Comparison of ENCODE assay signal across 7 cellular contexts in genomic region chr1:149284773-149285172, GRCh38.
DNase-seq lines count a peak whose midpoint lies in the region; ATAC-seq and TF ChIP-seq lines count a peak whose summit lies in the region.
"Not testable (repeated sequence)": the region's sequence is repeated elsewhere in the genome, so short reads cannot be mapped to it uniquely, and the experiment has no call there.

No MANE protein-coding gene starts in this region.

- not testable (repeated sequence) for H3F3A ChIP-seq in GM23338 (replicated peaks; ENCODE audit: low read depth)

- H4K20me1 ChIP-seq in GM23338 (replicated peaks; ENCODE audit: insufficient read depth): not testable (repeated sequence)

- peak; percentile 34 for ATAC-seq in GM23338
- peak; percentile 4 for ATAC-seq in T-helper 17 cell
- ATAC-seq in gastroesophageal sphincter: peak; percentile 37
- ATAC-seq in left cardiac atrium: peak; percentile 49 to 55
- ATAC-seq in left lung: peak; percentile 43
- peak; percentile 32 for ATAC-seq in mucosa of descending colon
- ATAC-seq in stimulated activated memory B cell treated with anti-CD40 and anti-IgM and Interleukin-4, amounts not matched to agents 10 μg/mL and 1 μg/mL and 100 μg/mL, for 72 hours: peak; percentile 18

- intact Hi-C loops in left cardiac atrium (cut with DNase I); left lung (cut with DNase I); mucosa of descending colon (cut with DNase I, micrococcal nuclease): not testable (repeated sequence)

- H3K36me3 ChIP-seq in GM23338 (ENCODE audit: insufficient read depth); gastroesophageal sphincter; left lung; mucosa of descending colon (ENCODE audit: low read depth): not testable (repeated sequence)

- TF ChIP-seq EP300 in gastroesophageal sphincter (IDR thresholded peaks at IDR 0.05): not testable (repeated sequence)

- not testable (repeated sequence) for H3K27ac ChIP-seq in GM23338 (ENCODE audit: low read depth); gastroesophageal sphincter; left lung

- H3K36me3 Mint-ChIP-seq in GM23338 (ENCODE audit: low read depth); T-helper 17 cell (ENCODE audit: low read depth); stimulated activated memory B cell treated with anti-CD40 and anti-IgM and Interleukin-4, amounts not matched to agents 10 μg/mL and 1 μg/mL and 100 μg/mL, for 72 hours: not testable (repeated sequence)

- not testable (repeated sequence) for H3K27ac Mint-ChIP-seq in GM23338; T-helper 17 cell; stimulated activated memory B cell treated with anti-CD40 and anti-IgM and Interleukin-4, amounts not matched to agents 10 μg/mL and 1 μg/mL and 100 μg/mL, for 72 hours

- H3K4me2 ChIP-seq in GM23338: not testable (repeated sequence)

- H3K9me2 ChIP-seq in GM23338 (ENCODE audit: insufficient read depth): not testable (repeated sequence)

- H3K27me3 ChIP-seq in GM23338 (ENCODE audit: insufficient read depth); gastroesophageal sphincter; left lung: not testable (repeated sequence)

- not testable (repeated sequence) for TF ChIP-seq POLR2A in gastroesophageal sphincter (IDR thresholded peaks at IDR 0.05)

- H3K4me3 ChIP-seq in GM23338, gastroesophageal sphincter, left lung, mucosa of descending colon: not testable (repeated sequence)

- H3K4me3 Mint-ChIP-seq in GM23338; T-helper 17 cell; stimulated activated memory B cell treated with anti-CD40 and anti-IgM and Interleukin-4, amounts not matched to agents 10 μg/mL and 1 μg/mL and 100 μg/mL, for 72 hours: not testable (repeated sequence)

- H3K27me3 Mint-ChIP-seq in GM23338 (ENCODE audit: insufficient read depth, low read depth, poor library complexity); T-helper 17 cell; stimulated activated memory B cell treated with anti-CD40 and anti-IgM and Interleukin-4, amounts not matched to agents 10 μg/mL and 1 μg/mL and 100 μg/mL, for 72 hours: not testable (repeated sequence)

- H3K79me2 ChIP-seq in GM23338 (replicated peaks; ENCODE audit: insufficient read depth): not testable (repeated sequence)

- TF ChIP-seq CTCF in GM23338 (conservative IDR thresholded peaks at IDR 0.05; ENCODE audit: low read depth in 2 of 2); gastroesophageal sphincter (IDR thresholded peaks at IDR 0.05); left lung (IDR thresholded peaks at IDR 0.05); mucosa of descending colon (IDR thresholded peaks at IDR 0.05): not testable (repeated sequence)

- not testable (repeated sequence) for H3K4me1 Mint-ChIP-seq in GM23338; T-helper 17 cell; stimulated activated memory B cell treated with anti-CD40 and anti-IgM and Interleukin-4, amounts not matched to agents 10 μg/mL and 1 μg/mL and 100 μg/mL, for 72 hours

- not testable (repeated sequence) for H3K4me1 ChIP-seq in GM23338 (ENCODE audit: insufficient read depth); gastroesophageal sphincter; left lung; mucosa of descending colon (ENCODE audit: low read depth)

- DNase-seq in GM23338 (ENCODE audit: low spot score); T-helper 17 cell; left cardiac atrium; left lung; mucosa of descending colon: not testable (repeated sequence)

- no CpG with 5 or more reads among the region's 4 CpGs for WGBS in gastroesophageal sphincter (ENCODE audit: low coverage in 1 of 2), 2 donors

- H3K9me3 Mint-ChIP-seq in GM23338; stimulated activated memory B cell treated with anti-CD40 and anti-IgM and Interleukin-4, amounts not matched to agents 10 μg/mL and 1 μg/mL and 100 μg/mL, for 72 hours: not testable (repeated sequence)

- not testable (repeated sequence) for H2AFZ ChIP-seq in GM23338

- H3K9me3 ChIP-seq in T-helper 17 cell (ENCODE audit: control insufficient read depth, low read length, poor library complexity, severe bottlenecking); gastroesophageal sphincter; left lung; mucosa of descending colon: not testable (repeated sequence)
